8 cellular contexts compared by ENCODE assay signal in genomic region chr17:39687101-39687545, GRCh38. TPM values are rescaled to one million over a fixed set of nuclear protein-coding genes. Genes with fewer than 3 reads are reported as not detected.
A peak's percentile ranks its signal among the peaks of the same experiment; 100 is the strongest.
DNase-seq lines count a peak whose midpoint lies in the region; ATAC-seq, FAIRE-seq and TF ChIP-seq lines count a peak whose summit lies in the region.

No MANE protein-coding gene starts in this region.

- peak overlapping the region; percentile 96 for H3K18ac ChIP-seq in mesendoderm (ENCODE audit: low read length)

- ATAC-seq in heart right ventricle (no peak), Right ventricle myocardium superior (ENCODE audit: poor library complexity) (no peak), GM12878 (no peak), GM19455 (IDR thresholded peaks at IDR 0.05; ENCODE audit: unreplicated experiment) (no peak)

- in situ Hi-C loops in GM12878 (cut with MboI) = no loop called here

- no peak overlapping the region for H3K9ac ChIP-seq in GM12878 (ENCODE audit: control insufficient read depth, insufficient read depth, low read length)
- peak overlapping the region; percentile 10 for H3K9ac ChIP-seq in mesendoderm (ENCODE audit: low read length)

- peaks cover 0 to 34% (median 0%) of the 10 kb centered on the region in 9 donors for H3K36me3 ChIP-seq in heart right ventricle
- H3K36me3 ChIP-seq in GM12878 (ENCODE audit: control insufficient read depth in 2 of 2, insufficient read depth in 2 of 2, low read length in 1 of 2) = no peaks in the 10 kb centered on the region
- no peaks in the 10 kb centered on the region for H3K36me3 ChIP-seq in mesendoderm (ENCODE audit: control insufficient read depth, insufficient read depth, low read length)
- no peaks in the 10 kb centered on the region for H3K36me3 ChIP-seq in uterus

- SMC1A ChIA-PET in GM12878 (lab: Charles Lee; ENCODE audit: uncharacterized antibody, unreplicated experiment) = interaction anchor here (1.5 to 2.4 kb wide), 3 partner anchors 16 to 45 kb away, joined by 4 to 11 read pairs (median 6); partner anchors contain the start of gene PNMT

- no peak for TF ChIP-seq RAD21 in GM12878 (IDR thresholded peaks at IDR 0.05; ENCODE audit: insufficient read depth, low read depth, low read length)

- H3K27ac ChIP-seq in heart right ventricle (peak overlapping the region; percentile 88 to 98 (median 94)), GM12878 (ENCODE audit: control insufficient read depth, insufficient read depth) (no peak overlapping the region), mesendoderm (ENCODE audit: low read depth, low read length) (no peak overlapping the region), uterus (peak overlapping the region in 1 of 2 donors; percentile 86)

- peaks cover 2% of the 10 kb centered on the region for H3K79me1 ChIP-seq in mesendoderm (ENCODE audit: low read length)

- CTCF ChIA-PET in GM12878 (lab: Yijun Ruan, JAX) = interaction anchor here (1.0 to 1.4 kb wide), 6 partner anchors 15 to 67 kb away, joined by 3 to 4 read pairs (median 4); no protein-coding TSS in a partner anchor

- RAD21 ChIA-PET in GM12878 (lab: Charles Lee; ENCODE audit: unreplicated experiment) = interaction anchor here (1.6 to 2.2 kb wide), 2 partner anchors 11 to 43 kb away, joined by 9 to 10 read pairs; partner anchors contain the start of gene MIEN1

- H4K5ac ChIP-seq in mesendoderm (ENCODE audit: low read length) = no peak overlapping the region

- no peak overlapping the region for H2BK15ac ChIP-seq in mesendoderm (replicated peaks; ENCODE audit: low read depth)

- H3K23ac ChIP-seq in mesendoderm (ENCODE audit: low read length) = no peak overlapping the region

- H3K4me3 ChIP-seq in heart right ventricle (peak overlapping the region in 9 of 10 donors; percentile 62 to 80 (median 68)), GM12878 (peak overlapping the region; percentile 88), mesendoderm (ENCODE audit: low read length) (no peak overlapping the region), uterus (peak overlapping the region; percentile 59 to 64)

- no peak for TF ChIP-seq EP300 in GM12878 (IDR thresholded peaks at IDR 0.05; ENCODE audit: borderline replicate concordance in 1 of 2, control insufficient read depth in 1 of 2, low read depth in 2 of 2, low read length in 2 of 2)

- H2BK5ac ChIP-seq in mesendoderm (ENCODE audit: low read length) = no peak overlapping the region

- intact Hi-C loops in heart right ventricle (cut with DNase I) = loop anchor here in 3 of 10 donors (5.0 kb wide), 1 partner anchor 45 kb away; the partner anchor contains the start of gene MIEN1 (in 3 of the 3)
- intact Hi-C loops in Right ventricle myocardium superior (cut with DNase I) = no loop called here
- intact Hi-C loops in GM12878 (cut with micrococcal nuclease; ENCODE audit: unreplicated experiment) = no loop called here
- intact Hi-C loops in uterus (cut with DNase I; ENCODE audit: low total_unique reads) = loop anchor here (10.0 kb wide), 1 partner anchor 52 kb away; the partner anchor contains the start of gene STARD3

- H3K4ac ChIP-seq in mesendoderm (ENCODE audit: low read depth, low read length) = peak overlapping the region; percentile 41

- no peak overlapping the region for H2BK120ac ChIP-seq in mesendoderm (ENCODE audit: low read depth, low read length)

- 57 to 62% methylated on average over 6 of the region's 6 CpGs for WGBS in heart right ventricle, 2 donors
- 52% methylated on average over 6 of the region's 6 CpGs for WGBS in GM12878 (ENCODE audit: insufficient coverage, insufficient replicate concordance, low lambda C conversion rate, missing lambda C conversion rate)
- WGBS in mesendoderm (ENCODE audit: extremely low coverage, insufficient coverage, low lambda C conversion rate) = no CpG with 5 or more reads among the region's 6 CpGs

- no peaks in the 10 kb centered on the region for H3K27me3 ChIP-seq in heart right ventricle
- no peaks in the 10 kb centered on the region for H3K27me3 ChIP-seq in GM12878 (replicated peaks in 1 of 2; ENCODE audit: control insufficient read depth in 2 of 2, insufficient read depth in 2 of 2, low read length in 1 of 2)
- H3K27me3 ChIP-seq in mesendoderm (ENCODE audit: insufficient read depth, low read length, poor library complexity) = no peaks in the 10 kb centered on the region
- no peaks in the 10 kb centered on the region for H3K27me3 ChIP-seq in uterus

- H2AFZ ChIP-seq in GM12878 (ENCODE audit: control insufficient read depth, low read depth, low read length) = peak overlapping the region; percentile 95

- TSS peak; percentile 82 for BruUV-seq in GM12878 (replicated peaks; lab: Mats Ljungman, UMichigan)

- no peaks in the 10 kb centered on the region for H4K20me1 ChIP-seq in GM12878 (ENCODE audit: control insufficient read depth, insufficient read depth)

- no peak for FAIRE-seq in GM12878 (lab: Jason Lieb, UNC)

- no peak for DNase-seq in heart right ventricle
- no peak for DNase-seq in Right ventricle myocardium superior
- DNase-seq in GM12878 (ENCODE audit: low read depth, low spot score) = no peak
- no peak for DNase-seq in mesendoderm
- no peak for DNase-seq in uterus
- no peak for DNase-seq in glomerular visceral epithelial cell (ENCODE audit: extremely low spot score)
- no peak for DNase-seq in germinal center (ENCODE audit: low spot score)

- H4K8ac ChIP-seq in mesendoderm (ENCODE audit: low read depth, low read length) = no peak overlapping the region

- H3K9me3 ChIP-seq in heart right ventricle (no peaks in the 10 kb centered on the region), GM12878 (replicated peaks; ENCODE audit: control insufficient read depth, insufficient read depth, low read length) (no peaks in the 10 kb centered on the region), uterus (no peaks in the 10 kb centered on the region)

- H3K4me1 ChIP-seq in heart right ventricle = peaks cover 2 to 19% (median 14%) of the 10 kb centered on the region in 9 donors
- peaks cover 3% of the 10 kb centered on the region; the same call in 1 of the 2 replicates for H3K4me1 ChIP-seq in GM12878 (ENCODE audit: control insufficient read depth, insufficient read depth, low read length)
- H3K4me1 ChIP-seq in mesendoderm (ENCODE audit: control insufficient read depth, low read depth, low read length) = peaks cover 7% of the 10 kb centered on the region
- peaks cover 0 to 6% of the 10 kb centered on the region in 2 donors for H3K4me1 ChIP-seq in uterus

- TF ChIP-seq CTCF in heart right ventricle (IDR thresholded peaks at IDR 0.05) (no peak), GM12878 (IDR thresholded peaks at IDR 0.05 in 2 of 3, conservative IDR thresholded peaks at IDR 0.05 in 1 of 3; ENCODE audit: control insufficient read depth in 2 of 3, extremely low read depth in 1 of 3, insufficient read depth in 1 of 3, low read depth in 3 of 3, low read length in 3 of 3) (no peak), uterus (IDR thresholded peaks at IDR 0.05) (no peak)

- H3K79me2 ChIP-seq in GM12878 (ENCODE audit: control insufficient read depth, insufficient read depth, low read length) (no peaks in the 10 kb centered on the region; the same call in 1 of the 2 replicates), mesendoderm (ENCODE audit: control insufficient read depth, insufficient read depth, low read length) (no peaks in the 10 kb centered on the region)

- peak overlapping the region; percentile 53 for H3K4me2 ChIP-seq in GM12878 (ENCODE audit: control insufficient read depth, insufficient read depth)
- H3K4me2 ChIP-seq in mesendoderm (ENCODE audit: low read length) = peak overlapping the region; percentile 49

- POLR2A ChIA-PET in GM12878 (lab: Charles Lee) = interaction anchor here (0.6 to 1.4 kb wide), 3 partner anchors 9 to 21 kb away, joined by 3 to 5 read pairs (median 4); no protein-coding TSS in a partner anchor

- H3K56ac ChIP-seq in mesendoderm (ENCODE audit: low read length) = peak overlapping the region; percentile 22

- TF ChIP-seq POLR2A in GM12878 (IDR thresholded peaks at IDR 0.05; ENCODE audit: low read depth, low read length) (no peak), uterus (IDR thresholded peaks at IDR 0.05) (no peak)

- H2AK5ac ChIP-seq in mesendoderm (ENCODE audit: low read length) = no peak overlapping the region

RNA-seq across cellular contexts. Expression of gene PGAP3, which starts 0.7 kb away (rescaled TPM):
- total RNA-seq in heart right ventricle (10 to 100 TPM in 9 of 10 donors, 1 to 10 TPM in 1; 9.2 to 18.2 (median 13.8) TPM), Right ventricle myocardium superior (10.0 TPM), GM12878 (2014; rRNA removed) (6.4 and 7.4 TPM in 2 replicates), GM12878 (2014; rRNA removed; fragmentation: Illumina TruSeq; extraction: Trizol) (2.7 and 4.3 TPM in 2 replicates), GM12878 (2021) (10.0 and 10.5 TPM in 2 replicates), uterus (10 to 100 TPM in 3 of 4 donors, 1 to 10 TPM in 1; 4.6 to 24.8 (median 19.5) TPM)
- polyA plus RNA-seq in heart right ventricle (10 to 100 TPM; 12.5 to 16.8 TPM), GM12878 (2011; rRNA removed) (2.8 and 6.6 TPM in 2 replicates), GM12878 (2014; fragmentation: Illumina TruSeq; extraction: Trizol) (2.6 and 5.1 TPM in 2 replicates), GM12878 (2014; fragmentation: Nextera tagmentation; extraction: Ambion mirVana) (1 to 10 TPM in 1 of 2 experiments, under 1 TPM in 1; 0.21 to 1.2 TPM), GM12878 (2014; rRNA removed) (5.6 and 8.4 TPM in 2 replicates), GM12878 (2016; fragmentation: Nextera tagmentation; extraction: Ambion mirVana) (1 to 10 TPM; 4.9 to 5.9 TPM)
- 8.9 and 11.4 TPM in 2 replicates for total RNA-seq in GM12878 (2013; cell fraction: nucleolus; rRNA removed)
- 5.0 TPM for polyA plus RNA-seq in GM12878 (2011; ENCODE audit: low read depth)
- polyA plus RNA-seq in GM12878 (2011; cell fraction: cytosol; rRNA removed) = 7.8 and 10.7 TPM in 2 replicates
- 37.7 and 38.6 TPM in 2 replicates for polyA plus RNA-seq in GM12878 (2011; cell fraction: nucleus; rRNA removed)
- polyA plus RNA-seq in GM12878 (2012) = 7.1 and 9.7 TPM in 2 replicates
- 5.3 and 11.6 TPM in 2 replicates for polyA minus RNA-seq in GM12878 (2011; rRNA and poly(A)+ RNA removed)
- 2.1 and 4.2 TPM in 2 replicates for polyA minus RNA-seq in GM12878 (2011; cell fraction: cytosol; rRNA and poly(A)+ RNA removed)
- 2.8 and 7.3 TPM in 2 replicates for polyA minus RNA-seq in GM12878 (2011; cell fraction: nucleus; rRNA and poly(A)+ RNA removed)
- polyA plus RNA-seq in mesendoderm (2013, experiment 1 of 2) = 8.3 TPM
- polyA plus RNA-seq in mesendoderm (2013, experiment 2 of 2) = 7.7 TPM

RNA-seq across cellular contexts. Expression of gene ERBB2, which starts 12.7 kb away (rescaled TPM):
- 10 to 100 TPM; 53.9 to 89.1 (median 68.1) TPM for total RNA-seq in heart right ventricle
- polyA plus RNA-seq in heart right ventricle = 10 to 100 TPM; 40.3 to 41.2 TPM
- total RNA-seq in Right ventricle myocardium superior = 64.2 TPM
- total RNA-seq in GM12878 (2013; cell fraction: nucleolus; rRNA removed) = 15.3 and 28.2 TPM in 2 replicates
- total RNA-seq in GM12878 (2014; rRNA removed) = 4.1 and 5.5 TPM in 2 replicates
- total RNA-seq in GM12878 (2014; rRNA removed; fragmentation: Illumina TruSeq; extraction: Trizol) = 3.9 and 4.7 TPM in 2 replicates
- 6.8 and 7.0 TPM in 2 replicates for total RNA-seq in GM12878 (2021)
- polyA plus RNA-seq in GM12878 (2011; ENCODE audit: low read depth) = 1.9 TPM
- polyA plus RNA-seq in GM12878 (2011; rRNA removed) = 4.0 and 4.2 TPM in 2 replicates
- 4.1 and 5.2 TPM in 2 replicates for polyA plus RNA-seq in GM12878 (2011; cell fraction: cytosol; rRNA removed)
- polyA plus RNA-seq in GM12878 (2011; cell fraction: nucleus; rRNA removed) = 13.8 and 14.2 TPM in 2 replicates
- polyA plus RNA-seq in GM12878 (2012) = 4.6 and 5.3 TPM in 2 replicates
- 3.1 and 4.5 TPM in 2 replicates for polyA plus RNA-seq in GM12878 (2014; fragmentation: Illumina TruSeq; extraction: Trizol)
- polyA plus RNA-seq in GM12878 (2014; fragmentation: Nextera tagmentation; extraction: Ambion mirVana) = under 1 TPM; 0.39 to 0.77 TPM
- polyA plus RNA-seq in GM12878 (2014; rRNA removed) = 5.0 and 7.0 TPM in 2 replicates
- polyA plus RNA-seq in GM12878 (2016; fragmentation: Nextera tagmentation; extraction: Ambion mirVana) = 1 to 10 TPM; 3.2 to 3.7 TPM
- 7.3 and 8.2 TPM in 2 replicates for polyA minus RNA-seq in GM12878 (2011; rRNA and poly(A)+ RNA removed)
- polyA minus RNA-seq in GM12878 (2011; cell fraction: cytosol; rRNA and poly(A)+ RNA removed) = 2.6 and 2.9 TPM in 2 replicates
- 4.7 and 6.8 TPM in 2 replicates for polyA minus RNA-seq in GM12878 (2011; cell fraction: nucleus; rRNA and poly(A)+ RNA removed)
- polyA plus RNA-seq in mesendoderm (2013, experiment 1 of 2) = 73.2 TPM
- 72.9 TPM for polyA plus RNA-seq in mesendoderm (2013, experiment 2 of 2)
- total RNA-seq in uterus = 10 to 100 TPM; 11.8 to 98.8 (median 44.6) TPM

RNA-seq across cellular contexts. Expression of gene PNMT, which starts 18.9 kb away (rescaled TPM):
- total RNA-seq in heart right ventricle = 10 to 100 TPM in 1 of 10 donors, 1 to 10 TPM in 9; 2.7 to 12.8 (median 3.9) TPM
- 10 to 100 TPM; 16.8 to 30.0 TPM for polyA plus RNA-seq in heart right ventricle
- total RNA-seq in Right ventricle myocardium superior = 7.1 TPM
- total RNA-seq in GM12878 (2013; cell fraction: nucleolus; rRNA removed) = not detected in 2 replicates
- not detected in 2 replicates for total RNA-seq in GM12878 (2014; rRNA removed)
- total RNA-seq in GM12878 (2014; rRNA removed; fragmentation: Illumina TruSeq; extraction: Trizol) = not detected in 2 replicates
- not detected in 2 replicates for total RNA-seq in GM12878 (2021)
- polyA plus RNA-seq in GM12878 (2011; ENCODE audit: low read depth) = not detected
- not detected in 2 replicates for polyA plus RNA-seq in GM12878 (2011; rRNA removed)
- polyA plus RNA-seq in GM12878 (2011; cell fraction: cytosol; rRNA removed) = not detected in 2 replicates
- 0.12 TPM in 1 of 2 replicates, not detected in the other for polyA plus RNA-seq in GM12878 (2011; cell fraction: nucleus; rRNA removed)
- polyA plus RNA-seq in GM12878 (2012) = not detected in 2 replicates
- polyA plus RNA-seq in GM12878 (2014; fragmentation: Illumina TruSeq; extraction: Trizol) = not detected in 2 replicates
- polyA plus RNA-seq in GM12878 (2014; fragmentation: Nextera tagmentation; extraction: Ambion mirVana) = not detected
- 0.24 TPM in 1 of 2 replicates, not detected in the other for polyA plus RNA-seq in GM12878 (2014; rRNA removed)
- not detected for polyA plus RNA-seq in GM12878 (2016; fragmentation: Nextera tagmentation; extraction: Ambion mirVana)
- not detected in 2 replicates for polyA minus RNA-seq in GM12878 (2011; rRNA and poly(A)+ RNA removed)
- polyA minus RNA-seq in GM12878 (2011; cell fraction: cytosol; rRNA and poly(A)+ RNA removed) = not detected in 2 replicates
- not detected in 2 replicates for polyA minus RNA-seq in GM12878 (2011; cell fraction: nucleus; rRNA and poly(A)+ RNA removed)
- 0.81 TPM for polyA plus RNA-seq in mesendoderm (2013, experiment 1 of 2)
- 0.63 TPM for polyA plus RNA-seq in mesendoderm (2013, experiment 2 of 2)
- total RNA-seq in uterus = 1 to 10 TPM in 3 of 4 donors, not detected in 1; 3.8 to 5.0 (median 4.7) TPM

RNA-seq across cellular contexts. Expression of gene TCAP, which starts 22.0 kb away (rescaled TPM):
- total RNA-seq in heart right ventricle (1,000 to 10,000 TPM; 3,683 to 6,290 (median 4,342) TPM), Right ventricle myocardium superior (5,900 TPM), GM12878 (2014; rRNA removed) (0.17 and 0.33 TPM in 2 replicates), GM12878 (2014; rRNA removed; fragmentation: Illumina TruSeq; extraction: Trizol) (0.32 and 0.36 TPM in 2 replicates), GM12878 (2021) (0.69 and 0.95 TPM in 2 replicates), uterus (1 to 10 TPM in 1 of 4 donors, under 1 TPM in 1, not detected in 2; 0.28 to 2.2 TPM)
- polyA plus RNA-seq in heart right ventricle (1,000 to 10,000 TPM; 2,452 to 2,624 TPM), GM12878 (2011; rRNA removed) (0.39 and 0.40 TPM in 2 replicates), GM12878 (2014; fragmentation: Illumina TruSeq; extraction: Trizol) (0.25 TPM in 1 of 2 replicates, not detected in the other), GM12878 (2014; fragmentation: Nextera tagmentation; extraction: Ambion mirVana) (not detected), GM12878 (2014; rRNA removed) (0.76 and 1.0 TPM in 2 replicates), GM12878 (2016; fragmentation: Nextera tagmentation; extraction: Ambion mirVana) (under 1 TPM in 1 of 2 experiments, not detected in 1; 0.18 TPM)
- 1.4 and 2.3 TPM in 2 replicates for total RNA-seq in GM12878 (2013; cell fraction: nucleolus; rRNA removed)
- 0.18 TPM for polyA plus RNA-seq in GM12878 (2011; ENCODE audit: low read depth)
- 0.25 and 0.33 TPM in 2 replicates for polyA plus RNA-seq in GM12878 (2011; cell fraction: cytosol; rRNA removed)
- 6.5 and 7.0 TPM in 2 replicates for polyA plus RNA-seq in GM12878 (2011; cell fraction: nucleus; rRNA removed)
- polyA plus RNA-seq in GM12878 (2012) = 0.45 and 0.47 TPM in 2 replicates
- polyA minus RNA-seq in GM12878 (2011; rRNA and poly(A)+ RNA removed) = 0.51 and 1.8 TPM in 2 replicates
- not detected in 2 replicates for polyA minus RNA-seq in GM12878 (2011; cell fraction: cytosol; rRNA and poly(A)+ RNA removed)
- 2.1 and 3.7 TPM in 2 replicates for polyA minus RNA-seq in GM12878 (2011; cell fraction: nucleus; rRNA and poly(A)+ RNA removed)
- polyA plus RNA-seq in mesendoderm (2013, experiment 1 of 2) = 0.10 TPM
- 0.08 TPM for polyA plus RNA-seq in mesendoderm (2013, experiment 2 of 2)

RNA-seq across cellular contexts. Expression of gene MIEN1, which starts 43.2 kb away (rescaled TPM):
- total RNA-seq in heart right ventricle = 10 to 100 TPM; 27.7 to 68.4 (median 39.1) TPM
- polyA plus RNA-seq in heart right ventricle = 100 to 1,000 TPM; 104 to 190 TPM
- 50.4 TPM for total RNA-seq in Right ventricle myocardium superior
- 14.7 and 16.1 TPM in 2 replicates for total RNA-seq in GM12878 (2013; cell fraction: nucleolus; rRNA removed)
- total RNA-seq in GM12878 (2014; rRNA removed) = 42.5 and 50.5 TPM in 2 replicates
- total RNA-seq in GM12878 (2014; rRNA removed; fragmentation: Illumina TruSeq; extraction: Trizol) = 34.2 and 41.5 TPM in 2 replicates
- 36.6 and 39.7 TPM in 2 replicates for total RNA-seq in GM12878 (2021)
- polyA plus RNA-seq in GM12878 (2011; ENCODE audit: low read depth) = 47.5 TPM
- polyA plus RNA-seq in GM12878 (2011; rRNA removed) = 29.2 and 45.0 TPM in 2 replicates
- polyA plus RNA-seq in GM12878 (2011; cell fraction: cytosol; rRNA removed) = 61.0 and 70.8 TPM in 2 replicates
- 29.0 and 38.3 TPM in 2 replicates for polyA plus RNA-seq in GM12878 (2011; cell fraction: nucleus; rRNA removed)
- 37.8 and 45.6 TPM in 2 replicates for polyA plus RNA-seq in GM12878 (2012)
- polyA plus RNA-seq in GM12878 (2014; fragmentation: Illumina TruSeq; extraction: Trizol) = 69.2 and 74.4 TPM in 2 replicates
- 10 to 100 TPM; 24.9 to 42.5 TPM for polyA plus RNA-seq in GM12878 (2014; fragmentation: Nextera tagmentation; extraction: Ambion mirVana)
- polyA plus RNA-seq in GM12878 (2014; rRNA removed) = 61.5 and 70.1 TPM in 2 replicates
- polyA plus RNA-seq in GM12878 (2016; fragmentation: Nextera tagmentation; extraction: Ambion mirVana) = 10 to 100 TPM; 86.4 to 89.1 TPM
- polyA minus RNA-seq in GM12878 (2011; rRNA and poly(A)+ RNA removed) = 14.0 and 24.9 TPM in 2 replicates
- polyA minus RNA-seq in GM12878 (2011; cell fraction: cytosol; rRNA and poly(A)+ RNA removed) = 11.0 and 11.6 TPM in 2 replicates
- polyA minus RNA-seq in GM12878 (2011; cell fraction: nucleus; rRNA and poly(A)+ RNA removed) = 21.4 and 28.5 TPM in 2 replicates
- 27.3 TPM for polyA plus RNA-seq in mesendoderm (2013, experiment 1 of 2)
- polyA plus RNA-seq in mesendoderm (2013, experiment 2 of 2) = 29.9 TPM
- 100 to 1,000 TPM in 1 of 4 donors, 10 to 100 TPM in 2, 1 to 10 TPM in 1; 4.9 to 125 (median 58.5) TPM for total RNA-seq in uterus

Comparison
In these comparisons a context has a peak if more than half of its experiments do, and no peak if none do; other contexts are left out.
1. H3K27ac ChIP-seq: peak in heart right ventricle (10 of 10); none in GM12878 (single experiment) and mesendoderm (single experiment).